Comparison of ENCODE assay signal across 2 cellular contexts in genomic region chr1:63143482-63143881, GRCh38.
TF ChIP-seq lines count a peak whose summit lies in the region.

No MANE protein-coding gene starts in this region.

TF ChIP-seq in SK-N-SH, 30 proteins besides CTCF, POLR2A, EP300 and RAD21 (continued from another document):
- TF ChIP-seq, protein P1, sequence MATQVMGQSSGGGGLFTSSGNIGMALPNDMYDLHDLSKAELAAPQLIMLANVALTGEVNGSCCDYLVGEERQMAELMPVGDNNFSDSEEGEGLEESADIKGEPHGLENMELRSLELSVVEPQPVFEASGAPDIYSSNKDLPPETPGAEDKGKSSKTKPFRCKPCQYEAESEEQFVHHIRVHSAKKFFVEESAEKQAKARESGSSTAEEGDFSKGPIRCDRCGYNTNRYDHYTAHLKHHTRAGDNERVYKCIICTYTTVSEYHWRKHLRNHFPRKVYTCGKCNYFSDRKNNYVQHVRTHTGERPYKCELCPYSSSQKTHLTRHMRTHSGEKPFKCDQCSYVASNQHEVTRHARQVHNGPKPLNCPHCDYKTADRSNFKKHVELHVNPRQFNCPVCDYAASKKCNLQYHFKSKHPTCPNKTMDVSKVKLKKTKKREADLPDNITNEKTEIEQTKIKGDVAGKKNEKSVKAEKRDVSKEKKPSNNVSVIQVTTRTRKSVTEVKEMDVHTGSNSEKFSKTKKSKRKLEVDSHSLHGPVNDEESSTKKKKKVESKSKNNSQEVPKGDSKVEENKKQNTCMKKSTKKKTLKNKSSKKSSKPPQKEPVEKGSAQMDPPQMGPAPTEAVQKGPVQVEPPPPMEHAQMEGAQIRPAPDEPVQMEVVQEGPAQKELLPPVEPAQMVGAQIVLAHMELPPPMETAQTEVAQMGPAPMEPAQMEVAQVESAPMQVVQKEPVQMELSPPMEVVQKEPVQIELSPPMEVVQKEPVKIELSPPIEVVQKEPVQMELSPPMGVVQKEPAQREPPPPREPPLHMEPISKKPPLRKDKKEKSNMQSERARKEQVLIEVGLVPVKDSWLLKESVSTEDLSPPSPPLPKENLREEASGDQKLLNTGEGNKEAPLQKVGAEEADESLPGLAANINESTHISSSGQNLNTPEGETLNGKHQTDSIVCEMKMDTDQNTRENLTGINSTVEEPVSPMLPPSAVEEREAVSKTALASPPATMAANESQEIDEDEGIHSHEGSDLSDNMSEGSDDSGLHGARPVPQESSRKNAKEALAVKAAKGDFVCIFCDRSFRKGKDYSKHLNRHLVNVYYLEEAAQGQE (IDR thresholded peaks at IDR 0.05; ENCODE audit: low read depth, low read length), result no peak
- TF ChIP-seq TAF1 (IDR thresholded peaks at IDR 0.05; ENCODE audit: borderline replicate concordance, low read depth, low read length) (no peak), NRF1 (IDR thresholded peaks at IDR 0.05; ENCODE audit: low read depth, low read length) (no peak), RXRA (IDR thresholded peaks at IDR 0.05; ENCODE audit: borderline replicate concordance, low read depth) (no peak), FOXM1 (IDR thresholded peaks at IDR 0.05; ENCODE audit: low read depth) (no peak), POLR2AphosphoS5 (IDR thresholded peaks at IDR 0.05; ENCODE audit: low read depth, low read length) (no peak), MXI1 (IDR thresholded peaks at IDR 0.05; ENCODE audit: low read depth, low read length) (no peak), GATA2 (CRISPR knock-in tag; IDR thresholded peaks at IDR 0.05) (no peak), TCF12 (IDR thresholded peaks at IDR 0.05) (no peak), FOSL2 (IDR thresholded peaks at IDR 0.05; ENCODE audit: borderline replicate concordance, low read depth) (no peak), NFIC (IDR thresholded peaks at IDR 0.05; ENCODE audit: borderline replicate concordance) (no peak), EZH2phosphoT487 (IDR thresholded peaks at IDR 0.05; ENCODE audit: borderline replicate concordance, low read depth) (no peak)
- TF ChIP-seq, protein P2, sequence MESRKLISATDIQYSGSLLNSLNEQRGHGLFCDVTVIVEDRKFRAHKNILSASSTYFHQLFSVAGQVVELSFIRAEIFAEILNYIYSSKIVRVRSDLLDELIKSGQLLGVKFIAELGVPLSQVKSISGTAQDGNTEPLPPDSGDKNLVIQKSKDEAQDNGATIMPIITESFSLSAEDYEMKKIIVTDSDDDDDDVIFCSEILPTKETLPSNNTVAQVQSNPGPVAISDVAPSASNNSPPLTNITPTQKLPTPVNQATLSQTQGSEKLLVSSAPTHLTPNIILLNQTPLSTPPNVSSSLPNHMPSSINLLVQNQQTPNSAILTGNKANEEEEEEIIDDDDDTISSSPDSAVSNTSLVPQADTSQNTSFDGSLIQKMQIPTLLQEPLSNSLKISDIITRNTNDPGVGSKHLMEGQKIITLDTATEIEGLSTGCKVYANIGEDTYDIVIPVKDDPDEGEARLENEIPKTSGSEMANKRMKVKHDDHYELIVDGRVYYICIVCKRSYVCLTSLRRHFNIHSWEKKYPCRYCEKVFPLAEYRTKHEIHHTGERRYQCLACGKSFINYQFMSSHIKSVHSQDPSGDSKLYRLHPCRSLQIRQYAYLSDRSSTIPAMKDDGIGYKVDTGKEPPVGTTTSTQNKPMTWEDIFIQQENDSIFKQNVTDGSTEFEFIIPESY (IDR thresholded peaks at IDR 0.05; ENCODE audit: borderline replicate concordance, low read depth), result no peak

TF ChIP-seq in SK-N-SH treated with all-trans-retinoic acid at 6 μM for 48 hours, 23 proteins besides CTCF, POLR2A, EP300 and RAD21 (continued from another document):
- TF ChIP-seq CREB5 (CRISPR knock-in tag; IDR thresholded peaks at IDR 0.05; ENCODE audit: low read depth) (no peak), ZNF8 (CRISPR knock-in tag; IDR thresholded peaks at IDR 0.05) (no peak), GLIS3 (CRISPR knock-in tag; IDR thresholded peaks at IDR 0.05) (no peak)
